ENCODE assay signal across 1 cellular context in genomic region chr6:167311286-167311685, GRCh38.
TF ChIP-seq lines count a peak whose summit lies in the region.

No MANE protein-coding gene starts in this region.

TF ChIP-seq in SK-N-SH treated with all-trans-retinoic acid at 6 μM for 48 hours, 23 proteins besides CTCF, POLR2A, EP300 and RAD21 (continued from another document):
- TF ChIP-seq, protein P1, sequence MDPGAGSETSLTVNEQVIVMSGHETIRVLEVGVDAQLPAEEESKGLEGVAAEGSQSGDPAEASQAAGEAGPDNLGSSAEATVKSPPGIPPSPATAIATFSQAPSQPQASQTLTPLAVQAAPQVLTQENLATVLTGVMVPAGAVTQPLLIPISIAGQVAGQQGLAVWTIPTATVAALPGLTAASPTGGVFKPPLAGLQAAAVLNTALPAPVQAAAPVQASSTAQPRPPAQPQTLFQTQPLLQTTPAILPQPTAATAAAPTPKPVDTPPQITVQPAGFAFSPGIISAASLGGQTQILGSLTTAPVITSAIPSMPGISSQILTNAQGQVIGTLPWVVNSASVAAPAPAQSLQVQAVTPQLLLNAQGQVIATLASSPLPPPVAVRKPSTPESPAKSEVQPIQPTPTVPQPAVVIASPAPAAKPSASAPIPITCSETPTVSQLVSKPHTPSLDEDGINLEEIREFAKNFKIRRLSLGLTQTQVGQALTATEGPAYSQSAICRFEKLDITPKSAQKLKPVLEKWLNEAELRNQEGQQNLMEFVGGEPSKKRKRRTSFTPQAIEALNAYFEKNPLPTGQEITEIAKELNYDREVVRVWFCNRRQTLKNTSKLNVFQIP (CRISPR knock-in tag; IDR thresholded peaks at IDR 0.05; ENCODE audit: borderline replicate concordance, low read depth): no peak
- TF ChIP-seq TCF4 (CRISPR knock-in tag; IDR thresholded peaks at IDR 0.05; ENCODE audit: borderline replicate concordance): no peak
- no peak for TF ChIP-seq ISL1 (CRISPR knock-in tag; IDR thresholded peaks at IDR 0.05)
- no peak for TF ChIP-seq CREB5 (CRISPR knock-in tag; IDR thresholded peaks at IDR 0.05; ENCODE audit: low read depth)
- TF ChIP-seq OSR1 (CRISPR knock-in tag; IDR thresholded peaks at IDR 0.05): no peak
- no peak for TF ChIP-seq BACH2 (CRISPR knock-in tag; IDR thresholded peaks at IDR 0.05; ENCODE audit: borderline replicate concordance)
- TF ChIP-seq TOX (CRISPR knock-in tag; IDR thresholded peaks at IDR 0.05; ENCODE audit: borderline replicate concordance): no peak
- TF ChIP-seq, protein P2, sequence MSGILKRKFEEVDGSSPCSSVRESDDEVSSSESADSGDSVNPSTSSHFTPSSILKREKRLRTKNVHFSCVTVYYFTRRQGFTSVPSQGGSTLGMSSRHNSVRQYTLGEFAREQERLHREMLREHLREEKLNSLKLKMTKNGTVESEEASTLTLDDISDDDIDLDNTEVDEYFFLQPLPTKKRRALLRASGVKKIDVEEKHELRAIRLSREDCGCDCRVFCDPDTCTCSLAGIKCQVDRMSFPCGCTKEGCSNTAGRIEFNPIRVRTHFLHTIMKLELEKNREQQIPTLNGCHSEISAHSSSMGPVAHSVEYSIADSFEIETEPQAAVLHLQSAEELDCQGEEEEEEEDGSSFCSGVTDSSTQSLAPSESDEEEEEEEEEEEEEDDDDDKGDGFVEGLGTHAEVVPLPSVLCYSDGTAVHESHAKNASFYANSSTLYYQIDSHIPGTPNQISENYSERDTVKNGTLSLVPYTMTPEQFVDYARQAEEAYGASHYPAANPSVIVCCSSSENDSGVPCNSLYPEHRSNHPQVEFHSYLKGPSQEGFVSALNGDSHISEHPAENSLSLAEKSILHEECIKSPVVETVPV (CRISPR knock-in tag; IDR thresholded peaks at IDR 0.05): no peak
TF ChIP-seq in SK-N-SH treated with all-trans-retinoic acid at 6 μM for 48 hours: peak in this region for 0.
